In the genomic region with DNA sequence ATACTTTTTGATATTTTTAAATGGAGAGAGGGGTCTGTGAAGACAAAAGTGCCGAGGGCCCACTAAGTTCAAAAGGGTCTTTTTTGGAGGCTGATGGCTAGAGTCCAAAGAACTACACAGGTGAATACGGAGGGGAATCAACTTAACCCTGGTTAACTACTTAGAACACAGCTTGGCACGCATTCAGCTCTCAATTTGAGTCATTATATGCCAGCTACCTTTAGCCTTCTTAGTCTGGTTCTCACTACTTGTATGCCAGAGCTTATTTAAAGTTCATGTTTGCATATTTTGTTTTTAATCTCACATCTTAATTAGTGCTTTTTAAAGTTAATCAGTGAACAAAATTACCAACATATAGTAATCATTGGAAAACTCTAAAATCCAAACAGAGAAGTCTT, we compare ENCODE assay signal across 13 cellular contexts.
A peak's percentile ranks its signal among the peaks of the same experiment; 100 is the strongest.
DNase-seq lines count a peak whose midpoint lies in the region; ATAC-seq and TF ChIP-seq lines count a peak whose summit lies in the region.
"Had no signal": no experiment of that assay in that cellular context is flagged by ENCODE, and none has a peak within 500 bp of the region (broad histone marks: within the 10 kb centered on the region; RNA-seq: fewer than 3 reads in every experiment).

No MANE protein-coding gene starts in this region.

- no peaks in the 10 kb centered on the region for H4K20me1 ChIP-seq in OCI-LY7 (ENCODE audit: insufficient read depth, low read length)

- ATAC-seq in GM18502 (IDR thresholded peaks at IDR 0.05; ENCODE audit: poor library complexity, unreplicated experiment) (peak; percentile 90), GM19324 (IDR thresholded peaks at IDR 0.05; ENCODE audit: low FRiP score, unreplicated experiment) (peak; percentile 61), HG03060 (IDR thresholded peaks at IDR 0.05; ENCODE audit: low read depth, unreplicated experiment) (peak; percentile 90), WTC11 (no peak), esophagus mucosa (no peak)
- ATAC-seq: CD8-positive, alpha-beta T cell had no signal

- intact Hi-C loops in OCI-LY7 (cut with micrococcal nuclease; ENCODE audit: unreplicated experiment): loop anchor here (1.0 to 5.0 kb wide), 2 partner anchors 256 to 896 kb away; no protein-coding TSS in a partner anchor

- H3K4me1 Mint-ChIP-seq in WTC11: peaks cover 25% of the 10 kb centered on the region

- no peaks in the 10 kb centered on the region for H3K9me3 Mint-ChIP-seq in WTC11
- H3K9me3 Mint-ChIP-seq: CD8-positive, alpha-beta T cell; stimulated activated naive CD8-positive, alpha-beta T cell treated with anti-CD3 and anti-CD28 coated beads, Interleukin-15, Interleukin-2, amounts not matched to agents 100 ng/mL and 50 ng/mL, for 24 hours had no signal

- peaks cover 12% of the 10 kb centered on the region for H3K36me3 Mint-ChIP-seq in WTC11
- H3K36me3 Mint-ChIP-seq: CD8-positive, alpha-beta T cell had no signal

- H3K27ac Mint-ChIP-seq in WTC11: peak overlapping the region; percentile 32
- H3K27ac Mint-ChIP-seq: CD8-positive, alpha-beta T cell; stimulated activated naive CD8-positive, alpha-beta T cell treated with anti-CD3 and anti-CD28 coated beads, Interleukin-15, Interleukin-2, amounts not matched to agents 100 ng/mL and 50 ng/mL, for 24 hours had no signal

- no peak overlapping the region for H3K4me3 Mint-ChIP-seq in WTC11
- H3K4me3 Mint-ChIP-seq: CD8-positive, alpha-beta T cell; stimulated activated naive CD8-positive, alpha-beta T cell treated with anti-CD3 and anti-CD28 coated beads, Interleukin-15, Interleukin-2, amounts not matched to agents 100 ng/mL and 50 ng/mL, for 24 hours had no signal

- H3K4me1 ChIP-seq in OCI-LY7 (ENCODE audit: insufficient read depth, low read length, poor library complexity, severe bottlenecking): no peaks in the 10 kb centered on the region

- CTCF ChIA-PET in WTC11 (lab: Charles Lee) (interaction anchor here (0.9 to 1.8 kb wide), 12 partner anchors 16 to 491 kb away, joined by 3 to 11 read pairs (median 3); a partner anchor contains a TSS), OCI-LY7 (lab: Charles Lee; ENCODE audit: unreplicated experiment) (no interaction called here)

- no peak overlapping the region for H2AFZ ChIP-seq in OCI-LY7 (ENCODE audit: low read length)

- no TSS peak for BruUV-seq in OCI-LY7 (replicated peaks; lab: Mats Ljungman, UMichigan)

- TF ChIP-seq CTCF in WTC11 (IDR thresholded peaks at IDR 0.05): no peak
- TF ChIP-seq CTCF in OCI-LY7 (conservative IDR thresholded peaks at IDR 0.05; ENCODE audit: low read length): no peak

- no peak overlapping the region for H3K27ac ChIP-seq in OCI-LY7 (ENCODE audit: low read depth, low read length, poor library complexity, severe bottlenecking)
- H3K27ac ChIP-seq: epithelial cell of prostate, ovary, SK-N-MC had no signal

- POLR2A ChIA-PET in WTC11 (lab: Charles Lee): interaction anchor here (0.5 kb wide), 1 partner anchor 299 kb away, joined by 5 read pairs; no protein-coding TSS in a partner anchor
- POLR2A ChIA-PET in OCI-LY7 (lab: Charles Lee): interaction anchor here (0.6 kb wide), 1 partner anchor 285 kb away, joined by 3 read pairs; no protein-coding TSS in a partner anchor

- no peaks in the 10 kb centered on the region for H3K27me3 Mint-ChIP-seq in WTC11 (ENCODE audit: low read depth)
- H3K27me3 Mint-ChIP-seq: stimulated activated naive CD8-positive, alpha-beta T cell treated with anti-CD3 and anti-CD28 coated beads, Interleukin-15, Interleukin-2, amounts not matched to agents 100 ng/mL and 50 ng/mL, for 24 hours had no signal

- no peak for DNase-seq in WTC11 (ENCODE audit: low spot score)
- DNase-seq in stimulated activated CD4-positive, alpha-beta T cell treated with anti-CD3 and anti-CD28 coated beads, Interleukin-1b, Interleukin-23, amount 100 ng/mL, for 48 hours: no peak
- DNase-seq in OCI-LY7 (ENCODE audit: low spot score): no peak
- DNase-seq: NCI-H1092, ovary had no signal

- H3K9me3 ChIP-seq in OCI-LY7 (ENCODE audit: low read length): no peaks in the 10 kb centered on the region
- H3K9me3 ChIP-seq: ovary had no signal

- no peak overlapping the region for H3K4me2 ChIP-seq in OCI-LY7 (ENCODE audit: low read length)

- H3K36me3 ChIP-seq in OCI-LY7 (ENCODE audit: insufficient read depth, low read length): no peaks in the 10 kb centered on the region
- H3K36me3 ChIP-seq: ovary had no signal

- no peak overlapping the region for H3K4me3 ChIP-seq in OCI-LY7 (ENCODE audit: low read depth, low read length, poor library complexity, severe bottlenecking)
- H3K4me3 ChIP-seq: ovary, SK-N-MC had no signal

- H3K79me2 ChIP-seq in OCI-LY7 (ENCODE audit: insufficient read depth, low read depth, low read length): no peaks in the 10 kb centered on the region

- H3K9me2 ChIP-seq in OCI-LY7 (ENCODE audit: insufficient read depth, low read length): no peaks in the 10 kb centered on the region

TF ChIP-seq in WTC11, 78 proteins besides CTCF, POLR2A, EP300 and RAD21:
- TF ChIP-seq SMAD3 (CRISPR knock-in tag; IDR thresholded peaks at IDR 0.05; ENCODE audit: borderline replicate concordance) (no peak), TEAD1 (CRISPR knock-in tag; IDR thresholded peaks at IDR 0.05) (no peak), ESRRA (CRISPR knock-in tag; IDR thresholded peaks at IDR 0.05; ENCODE audit: borderline replicate concordance) (no peak), HMGA2 (CRISPR knock-in tag; IDR thresholded peaks at IDR 0.05) (no peak), ZNF317 (CRISPR knock-in tag; IDR thresholded peaks at IDR 0.05; ENCODE audit: borderline replicate concordance, low read depth) (no peak)
- TF ChIP-seq, protein P1, sequence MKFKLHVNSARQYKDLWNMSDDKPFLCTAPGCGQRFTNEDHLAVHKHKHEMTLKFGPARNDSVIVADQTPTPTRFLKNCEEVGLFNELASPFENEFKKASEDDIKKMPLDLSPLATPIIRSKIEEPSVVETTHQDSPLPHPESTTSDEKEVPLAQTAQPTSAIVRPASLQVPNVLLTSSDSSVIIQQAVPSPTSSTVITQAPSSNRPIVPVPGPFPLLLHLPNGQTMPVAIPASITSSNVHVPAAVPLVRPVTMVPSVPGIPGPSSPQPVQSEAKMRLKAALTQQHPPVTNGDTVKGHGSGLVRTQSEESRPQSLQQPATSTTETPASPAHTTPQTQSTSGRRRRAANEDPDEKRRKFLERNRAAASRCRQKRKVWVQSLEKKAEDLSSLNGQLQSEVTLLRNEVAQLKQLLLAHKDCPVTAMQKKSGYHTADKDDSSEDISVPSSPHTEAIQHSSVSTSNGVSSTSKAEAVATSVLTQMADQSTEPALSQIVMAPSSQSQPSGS (CRISPR knock-in tag; IDR thresholded peaks at IDR 0.05; ENCODE audit: borderline replicate concordance, low read depth): no peak

Comparison
In these comparisons a context has a peak if more than half of its experiments do, and no peak if none do; other contexts are left out.
1. ATAC-seq: peak in GM18502 (single experiment), GM19324 (single experiment) and HG03060 (single experiment); none in WTC11 (single experiment) and esophagus mucosa (single experiment).